Comparison of ENCODE assay signal across 8 cellular contexts in the genomic region with DNA sequence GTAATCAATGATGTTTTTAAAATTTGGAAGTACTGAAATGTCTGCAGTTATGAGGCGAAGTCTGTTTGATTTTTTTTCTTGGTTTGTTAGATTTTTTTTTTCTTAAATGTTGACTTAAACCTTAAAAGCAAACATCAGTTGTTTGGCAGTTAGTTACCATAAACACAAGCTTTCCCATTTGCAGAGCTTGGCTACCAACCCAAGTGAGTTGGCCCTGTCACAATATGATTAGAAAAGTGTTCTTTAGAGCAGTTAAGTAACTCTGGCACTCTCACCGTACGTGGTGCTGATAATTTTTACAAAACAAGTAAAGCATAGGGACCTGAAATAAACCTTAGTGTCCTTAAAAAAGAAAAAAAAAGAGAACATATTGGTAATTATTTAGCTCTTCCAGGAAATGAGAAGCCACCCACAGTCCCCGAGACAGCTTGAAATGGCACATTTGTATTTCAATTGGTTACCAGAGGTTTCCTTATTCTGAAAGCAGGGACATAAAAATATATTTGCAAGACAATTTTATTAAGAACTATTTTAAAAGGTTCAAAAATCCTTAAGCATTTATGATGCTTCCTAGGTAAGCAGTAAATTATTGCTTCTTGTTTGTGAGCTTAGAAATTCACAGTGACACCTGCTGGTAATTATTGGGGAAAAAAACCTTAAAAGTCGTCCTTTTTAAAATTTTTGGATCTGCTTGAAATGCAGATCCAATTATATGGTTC. TPM values are rescaled to one million over a fixed set of nuclear protein-coding genes. Genes with fewer than 3 reads are reported as not detected.
DNase-seq lines count a peak whose midpoint lies in the region; ATAC-seq and TF ChIP-seq lines count a peak whose summit lies in the region.

No MANE protein-coding gene starts in this region.

- H3K9me3 Mint-ChIP-seq in CD4-positive, alpha-beta memory T cell: no peaks in the 10 kb centered on the region
- no peaks in the 10 kb centered on the region for H3K9me3 Mint-ChIP-seq in MCF 10A (ENCODE audit: unreplicated experiment)
- no peaks in the 10 kb centered on the region for H3K9me3 Mint-ChIP-seq in activated T-cell treated with anti-CD3 and anti-CD28 coated beads, Interleukin-2, amount 50 U/mL, for 4 hours

- H3K4me3 ChIP-seq in CD4-positive, alpha-beta memory T cell (ENCODE audit: low read length in 2 of 2): no peak overlapping the region
- H3K4me3 ChIP-seq in mesendoderm (ENCODE audit: low read length): no peak overlapping the region

- POLR2A ChIA-PET in CD4-positive, alpha-beta memory T cell (lab: Charles Lee; ENCODE audit: partially characterized antibody): interaction anchor here (0.8 to 1.2 kb wide), 3 partner anchors 8 to 452 kb away, joined by 3 to 4 read pairs (median 4); no protein-coding TSS in a partner anchor
- POLR2A ChIA-PET in MCF 10A (lab: Yijun Ruan, JAX): interaction anchor here (0.6 to 1.7 kb wide), 5 partner anchors 27 to 597 kb away, joined by 3 to 4 read pairs (median 4); no protein-coding TSS in a partner anchor

- H3K4me2 ChIP-seq in mesendoderm (ENCODE audit: low read length): no peak overlapping the region

- peak overlapping the region in 1 of 7 donors; percentile 7 for H3K27ac Mint-ChIP-seq in CD4-positive, alpha-beta memory T cell
- H3K27ac Mint-ChIP-seq in MCF 10A (ENCODE audit: low read depth, unreplicated experiment): no peak overlapping the region

- no peaks in the 10 kb centered on the region for H3K36me3 ChIP-seq in CD4-positive, alpha-beta memory T cell (ENCODE audit: insufficient read depth, low read length)
- H3K36me3 ChIP-seq in mesendoderm (ENCODE audit: control insufficient read depth, insufficient read depth, low read length): peaks cover 5% of the 10 kb centered on the region

- H4K8ac ChIP-seq in mesendoderm (ENCODE audit: low read depth, low read length): no peak overlapping the region

- ATAC-seq in HG03135 (IDR thresholded peaks at IDR 0.05; ENCODE audit: unreplicated experiment): no peak
- ATAC-seq in activated T-cell treated with anti-CD3 and anti-CD28 coated beads, Interleukin-2, amount 50 U/mL, for 4 hours: no peak

- H3K56ac ChIP-seq in mesendoderm (ENCODE audit: low read length): no peak overlapping the region

- peaks cover 29% of the 10 kb centered on the region for H3K27me3 ChIP-seq in CD4-positive, alpha-beta memory T cell (ENCODE audit: insufficient read depth, low read length)
- H3K27me3 ChIP-seq in mesendoderm (ENCODE audit: insufficient read depth, low read length, poor library complexity): no peaks in the 10 kb centered on the region

- H3K9ac ChIP-seq in mesendoderm (ENCODE audit: low read length): no peak overlapping the region

- H3K36me3 Mint-ChIP-seq in CD4-positive, alpha-beta memory T cell: peaks cover 0 to 1% of the 10 kb centered on the region in 2 donors
- H3K36me3 Mint-ChIP-seq in MCF 10A (ENCODE audit: insufficient read depth, unreplicated experiment): no peaks in the 10 kb centered on the region
- no peaks in the 10 kb centered on the region for H3K36me3 Mint-ChIP-seq in activated T-cell treated with anti-CD3 and anti-CD28 coated beads, Interleukin-2, amount 50 U/mL, for 4 hours (ENCODE audit: insufficient read depth)

- H3K4ac ChIP-seq in mesendoderm (ENCODE audit: low read depth, low read length): no peak overlapping the region

- peaks cover 20% of the 10 kb centered on the region for H3K4me1 ChIP-seq in CD4-positive, alpha-beta memory T cell (ENCODE audit: insufficient read depth, low read length)
- H3K4me1 ChIP-seq in mesendoderm (ENCODE audit: control insufficient read depth, low read depth, low read length): no peaks in the 10 kb centered on the region

- H3K27ac ChIP-seq in CD4-positive, alpha-beta memory T cell (ENCODE audit: low read depth, low read length): no peak overlapping the region
- no peak overlapping the region for H3K27ac ChIP-seq in mesendoderm (ENCODE audit: low read depth, low read length)

- no peaks in the 10 kb centered on the region for H3K9me3 ChIP-seq in CD4-positive, alpha-beta memory T cell (ENCODE audit: control insufficient read depth in 1 of 2, low read length in 2 of 2)

- no peak overlapping the region for H3K18ac ChIP-seq in mesendoderm (ENCODE audit: low read length)

- no TSS peak for BruUV-seq in MCF 10A (replicated peaks; lab: Mats Ljungman, UMichigan)

- no peak overlapping the region for H3K23ac ChIP-seq in mesendoderm (ENCODE audit: low read length)

- H2BK120ac ChIP-seq in mesendoderm (ENCODE audit: low read depth, low read length): no peak overlapping the region

- peaks cover 13 to 19% (median 16%) of the 10 kb centered on the region in 4 donors for H3K4me1 Mint-ChIP-seq in CD4-positive, alpha-beta memory T cell
- H3K4me1 Mint-ChIP-seq in MCF 10A (ENCODE audit: insufficient read depth, unreplicated experiment): peaks cover 9% of the 10 kb centered on the region
- H3K4me1 Mint-ChIP-seq in activated T-cell treated with anti-CD3 and anti-CD28 coated beads, Interleukin-2, amount 50 U/mL, for 4 hours (ENCODE audit: low read depth): peaks cover 19% of the 10 kb centered on the region

- H2BK5ac ChIP-seq in mesendoderm (ENCODE audit: low read length): no peak overlapping the region

- no peak overlapping the region for H4K5ac ChIP-seq in mesendoderm (ENCODE audit: low read length)

- intact Hi-C loops in CD4-positive, alpha-beta memory T cell (cut with micrococcal nuclease): loop anchor here (1.0 to 2.0 kb wide), 3 partner anchors 241 to 600 kb away; partner anchors contain the start of gene TPD52L1
- intact Hi-C loops in MCF 10A (cut with micrococcal nuclease): loop anchor here (1.0 to 10.0 kb wide), 4 partner anchors 241 to 881 kb away; no protein-coding TSS in a partner anchor

- H3K27me3 Mint-ChIP-seq in CD4-positive, alpha-beta memory T cell: peaks cover 27 to 37% of the 10 kb centered on the region in 2 donors
- peaks cover 90% of the 10 kb centered on the region for H3K27me3 Mint-ChIP-seq in MCF 10A (ENCODE audit: insufficient read depth, unreplicated experiment)
- peaks cover 48% of the 10 kb centered on the region for H3K27me3 Mint-ChIP-seq in activated T-cell treated with anti-CD3 and anti-CD28 coated beads, Interleukin-2, amount 50 U/mL, for 4 hours (ENCODE audit: low read depth)

- peaks cover 2% of the 10 kb centered on the region for H3K79me2 ChIP-seq in mesendoderm (ENCODE audit: control insufficient read depth, insufficient read depth, low read length)

- H3K4me3 Mint-ChIP-seq in CD4-positive, alpha-beta memory T cell: no peak overlapping the region
- no peak overlapping the region for H3K4me3 Mint-ChIP-seq in MCF 10A (ENCODE audit: unreplicated experiment)
- H3K4me3 Mint-ChIP-seq in activated T-cell treated with anti-CD3 and anti-CD28 coated beads, Interleukin-2, amount 50 U/mL, for 4 hours: no peak overlapping the region

- no peak overlapping the region for H2BK15ac ChIP-seq in mesendoderm (replicated peaks; ENCODE audit: low read depth)

- H2AK5ac ChIP-seq in mesendoderm (ENCODE audit: low read length): no peak overlapping the region

- no peaks in the 10 kb centered on the region for H3K79me1 ChIP-seq in mesendoderm (ENCODE audit: low read length)

- CTCF ChIA-PET in CD4-positive, alpha-beta memory T cell (lab: Charles Lee; ENCODE audit: partially characterized antibody): interaction anchor here (0.7 to 11.8 kb wide), 22 partner anchors 8 to 600 kb away, joined by 3 to 258 read pairs (median 4); partner anchors contain the start of genes HDDC2, HINT3 and TPD52L1
- CTCF ChIA-PET in MCF 10A (lab: Yijun Ruan, JAX): interaction anchor here (0.6 to 9.4 kb wide), 16 partner anchors 11 to 1817 kb away, joined by 3 to 233 read pairs (median 3); partner anchors contain the start of gene TPD52L1

- peak in 4 of 5 donors; percentile 33 to 39 (median 36) for DNase-seq in CD4-positive, alpha-beta memory T cell
- peak; percentile 29 for DNase-seq in MCF 10A (ENCODE audit: unreplicated experiment)
- peak; percentile 42 for DNase-seq in mesendoderm
- no peak for DNase-seq in activated T-cell treated with anti-CD3 and anti-CD28 coated beads, Interleukin-2, amount 50 U/mL, for 4 hours
- DNase-seq in activated CD4-positive, alpha-beta T cell treated with anti-CD3 and anti-CD28 coated beads for 4 hours: no peak
- DNase-seq in iPS-NIHi11 (ENCODE audit: low spot score): no peak

- no CpG with 5 or more reads among the region's 5 CpGs for WGBS in mesendoderm (ENCODE audit: extremely low coverage, insufficient coverage, low lambda C conversion rate)

- TF ChIP-seq CTCF in LNCAP (IDR thresholded peaks at IDR 0.05): peak; percentile 56
- peak; percentile 33 for TF ChIP-seq CTCF in MCF 10A (IDR thresholded peaks at IDR 0.05; ENCODE audit: unreplicated experiment)

RNA-seq across cellular contexts. Expression of gene HEY2, which starts 3.9 kb away (rescaled TPM):
- under 1 TPM in 1 of 2 experiments, not detected in 1; 0.14 TPM for total RNA-seq in CD4-positive, alpha-beta memory T cell
- polyA plus RNA-seq in CD4-positive, alpha-beta memory T cell: under 1 TPM in 1 of 2 donors, not detected in 1; 0.20 TPM
- total RNA-seq in MCF 10A (2022): not detected in 2 replicates
- polyA plus RNA-seq in mesendoderm (2013, experiment 1 of 2): 11.1 TPM
- 11.3 TPM for polyA plus RNA-seq in mesendoderm (2013, experiment 2 of 2)
- under 1 TPM in 1 of 3 donors, not detected in 2; 0.10 TPM for total RNA-seq in activated T-cell treated with anti-CD3 and anti-CD28 coated beads, Interleukin-2, amount 50 U/mL, for 4 hours

RNA-seq across cellular contexts. Expression of gene NCOA7, which starts 37.4 kb away (rescaled TPM):
- 10 to 100 TPM; 73.6 to 75.1 TPM for total RNA-seq in CD4-positive, alpha-beta memory T cell
- polyA plus RNA-seq in CD4-positive, alpha-beta memory T cell: 10 to 100 TPM; 16.9 to 53.5 TPM
- total RNA-seq in MCF 10A (2022): 50.9 and 52.3 TPM in 2 replicates
- 3.2 TPM for polyA plus RNA-seq in mesendoderm (2013, experiment 1 of 2)
- 3.8 TPM for polyA plus RNA-seq in mesendoderm (2013, experiment 2 of 2)
- total RNA-seq in activated T-cell treated with anti-CD3 and anti-CD28 coated beads, Interleukin-2, amount 50 U/mL, for 4 hours: 10 to 100 TPM; 47.8 to 58.8 (median 57.8) TPM

Comparison
In these comparisons a context has a peak if more than half of its experiments do, and no peak if none do; other contexts are left out.
1. DNase-seq: peak in CD4-positive, alpha-beta memory T cell (4 of 5), MCF 10A (single experiment) and mesendoderm (single experiment); none in activated T-cell treated with anti-CD3 and anti-CD28 coated beads, Interleukin-2, amount 50 U/mL, for 4 hours (single experiment), activated CD4-positive, alpha-beta T cell treated with anti-CD3 and anti-CD28 coated beads for 4 hours (0 of 2) and iPS-NIHi11 (single experiment).